In the genomic region with DNA sequence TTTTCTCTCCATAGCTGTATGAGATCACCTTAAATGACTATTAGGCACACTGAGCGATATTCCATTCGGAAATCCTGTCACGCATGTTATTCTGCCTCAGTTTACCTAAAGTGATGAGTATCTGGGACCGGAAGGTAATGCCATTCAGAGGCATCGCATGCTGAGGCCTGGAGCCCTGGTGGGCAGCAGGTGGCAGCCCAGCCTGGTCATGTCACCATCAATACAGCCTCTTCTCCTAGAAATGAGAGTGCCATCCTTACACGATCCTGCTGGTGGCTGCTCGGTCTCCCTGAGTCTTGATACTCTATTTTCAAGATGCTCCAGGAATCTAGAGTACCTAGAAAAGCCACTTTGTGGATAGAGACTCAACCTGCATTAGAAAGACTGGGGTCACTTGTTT, we compare ENCODE assay signal across 1 cellular context.
TF ChIP-seq lines count a peak whose summit lies in the region.

No MANE protein-coding gene starts in this region.

TF ChIP-seq in HepG2, 621 proteins besides CTCF, POLR2A, EP300 and RAD21 (continued from another document):
- TF ChIP-seq, protein P1, sequence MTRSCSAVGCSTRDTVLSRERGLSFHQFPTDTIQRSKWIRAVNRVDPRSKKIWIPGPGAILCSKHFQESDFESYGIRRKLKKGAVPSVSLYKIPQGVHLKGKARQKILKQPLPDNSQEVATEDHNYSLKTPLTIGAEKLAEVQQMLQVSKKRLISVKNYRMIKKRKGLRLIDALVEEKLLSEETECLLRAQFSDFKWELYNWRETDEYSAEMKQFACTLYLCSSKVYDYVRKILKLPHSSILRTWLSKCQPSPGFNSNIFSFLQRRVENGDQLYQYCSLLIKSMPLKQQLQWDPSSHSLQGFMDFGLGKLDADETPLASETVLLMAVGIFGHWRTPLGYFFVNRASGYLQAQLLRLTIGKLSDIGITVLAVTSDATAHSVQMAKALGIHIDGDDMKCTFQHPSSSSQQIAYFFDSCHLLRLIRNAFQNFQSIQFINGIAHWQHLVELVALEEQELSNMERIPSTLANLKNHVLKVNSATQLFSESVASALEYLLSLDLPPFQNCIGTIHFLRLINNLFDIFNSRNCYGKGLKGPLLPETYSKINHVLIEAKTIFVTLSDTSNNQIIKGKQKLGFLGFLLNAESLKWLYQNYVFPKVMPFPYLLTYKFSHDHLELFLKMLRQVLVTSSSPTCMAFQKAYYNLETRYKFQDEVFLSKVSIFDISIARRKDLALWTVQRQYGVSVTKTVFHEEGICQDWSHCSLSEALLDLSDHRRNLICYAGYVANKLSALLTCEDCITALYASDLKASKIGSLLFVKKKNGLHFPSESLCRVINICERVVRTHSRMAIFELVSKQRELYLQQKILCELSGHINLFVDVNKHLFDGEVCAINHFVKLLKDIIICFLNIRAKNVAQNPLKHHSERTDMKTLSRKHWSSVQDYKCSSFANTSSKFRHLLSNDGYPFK (CRISPR knock-in tag; IDR thresholded peaks at IDR 0.05; ENCODE audit: borderline replicate concordance): no peak
- no peak for TF ChIP-seq NFE2L1 (CRISPR knock-in tag; IDR thresholded peaks at IDR 0.05; ENCODE audit: borderline replicate concordance)
- TF ChIP-seq KLF6 (CRISPR knock-in tag; IDR thresholded peaks at IDR 0.05): no peak
